ENCODE assay signal across 1 cellular context in the genomic region with DNA sequence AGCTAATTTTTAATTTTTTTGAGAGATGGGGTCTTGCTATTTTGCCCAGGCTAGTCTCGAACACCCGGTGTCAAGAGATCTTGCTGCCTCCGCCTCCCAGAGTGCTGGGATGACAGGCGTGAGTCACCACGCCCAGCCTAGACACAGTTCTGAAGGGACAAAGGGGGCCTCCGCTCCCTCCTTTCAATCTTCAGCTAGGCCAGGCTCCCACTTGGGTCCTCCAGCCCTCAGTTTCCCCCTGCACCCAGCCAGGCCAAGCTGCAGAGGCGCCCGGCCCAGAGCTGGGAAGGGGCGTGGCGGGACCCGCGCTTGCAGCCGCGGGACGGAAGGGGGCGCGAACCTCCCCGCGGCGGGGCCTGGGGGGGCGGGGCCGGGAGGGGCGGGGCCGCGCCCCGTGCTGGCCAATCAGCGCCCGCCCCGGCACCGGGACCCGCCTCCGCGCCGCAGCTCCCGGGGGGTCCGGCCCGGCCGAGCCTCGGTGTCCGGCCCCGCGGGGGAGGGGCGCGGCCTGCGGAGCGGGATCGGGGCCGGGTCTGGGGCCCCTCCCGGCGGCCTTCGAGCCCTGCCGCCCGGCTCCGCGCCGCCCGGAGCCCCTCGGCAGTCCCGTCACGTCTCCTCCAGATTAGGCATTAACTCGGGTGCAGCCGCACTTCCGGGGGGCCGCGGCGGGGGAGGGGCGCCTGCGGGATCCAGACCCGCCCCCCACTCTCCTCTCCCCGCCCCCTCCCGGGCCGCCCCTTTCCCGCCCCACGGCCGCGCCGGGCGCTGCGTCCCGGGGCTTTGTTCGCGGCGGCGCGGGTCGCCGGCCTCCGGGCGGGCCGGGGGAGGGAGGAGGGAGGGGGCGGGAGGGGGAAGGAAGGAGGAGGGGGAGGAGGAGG.
TF ChIP-seq lines count a peak whose summit lies in the region.

No MANE protein-coding gene starts in this region.

TF ChIP-seq in A549, 52 proteins besides CTCF, POLR2A, EP300 and RAD21 (continued from another document):
- TF ChIP-seq JUN (IDR thresholded peaks at IDR 0.05) (peak; percentile 49 to 72; a peak in 2 of 5 replicates), MAFK (IDR thresholded peaks at IDR 0.05; ENCODE audit: partially characterized antibody) (no peak), NFE2L2 (conservative IDR thresholded peaks at IDR 0.05; ENCODE audit: low read length) (no peak), TP53 (CRISPR knock-in tag; IDR thresholded peaks at IDR 0.05) (no peak), CEBPB (IDR thresholded peaks at IDR 0.05) (no peak), SMC3 (IDR thresholded peaks at IDR 0.05) (no peak), POLR2AphosphoS2 (conservative IDR thresholded peaks at IDR 0.05; ENCODE audit: low read length) (no peak), ESRRA (IDR thresholded peaks at IDR 0.05; ENCODE audit: borderline replicate concordance, low read length) (no peak), ATOH8 (CRISPR knock-in tag; IDR thresholded peaks at IDR 0.05; ENCODE audit: low read depth) (no peak), HDAC2 (IDR thresholded peaks at IDR 0.05) (no peak), FOSL2 (IDR thresholded peaks at IDR 0.05) (no peak), FOSL2 (CRISPR knock-in tag; IDR thresholded peaks at IDR 0.05) (peak; percentile 59)
- TF ChIP-seq, protein P1, sequence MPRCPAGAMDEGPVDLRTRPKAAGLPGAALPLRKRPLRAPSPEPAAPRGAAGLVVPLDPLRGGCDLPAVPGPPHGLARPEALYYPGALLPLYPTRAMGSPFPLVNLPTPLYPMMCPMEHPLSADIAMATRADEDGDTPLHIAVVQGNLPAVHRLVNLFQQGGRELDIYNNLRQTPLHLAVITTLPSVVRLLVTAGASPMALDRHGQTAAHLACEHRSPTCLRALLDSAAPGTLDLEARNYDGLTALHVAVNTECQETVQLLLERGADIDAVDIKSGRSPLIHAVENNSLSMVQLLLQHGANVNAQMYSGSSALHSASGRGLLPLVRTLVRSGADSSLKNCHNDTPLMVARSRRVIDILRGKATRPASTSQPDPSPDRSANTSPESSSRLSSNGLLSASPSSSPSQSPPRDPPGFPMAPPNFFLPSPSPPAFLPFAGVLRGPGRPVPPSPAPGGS (IDR thresholded peaks at IDR 0.05): 0 out of 3 replicates have a peak, but pooled peaks have one; percentile 23
